ENCODE assay signal across 18 cellular contexts in the genomic region with DNA sequence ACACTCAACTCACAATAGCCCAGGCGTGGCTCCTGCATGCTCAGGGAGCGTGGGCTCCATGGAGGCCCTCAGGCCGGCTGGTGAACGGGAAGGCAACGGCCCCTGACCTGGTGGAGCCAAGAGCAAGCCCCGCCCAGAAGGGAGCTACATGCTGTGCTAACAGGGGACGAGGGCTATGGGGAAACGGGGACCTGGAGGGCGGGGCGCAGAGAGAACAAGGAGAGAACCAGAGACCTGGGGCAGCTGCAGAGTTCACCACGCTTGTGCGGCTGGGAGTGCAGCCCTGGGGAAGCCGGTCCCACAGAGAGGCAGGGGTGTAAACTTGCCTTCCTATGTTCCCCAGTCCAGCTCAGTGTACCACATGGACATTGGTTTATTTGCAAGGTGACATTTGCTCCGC.
A peak's percentile ranks its signal among the peaks of the same experiment; 100 is the strongest.
DNase-seq lines count a peak whose midpoint lies in the region; ATAC-seq, FAIRE-seq and TF ChIP-seq lines count a peak whose summit lies in the region.
"Had no signal": no experiment of that assay in that cellular context is flagged by ENCODE, and none has a peak within 500 bp of the region (broad histone marks: within the 10 kb centered on the region; RNA-seq: fewer than 3 reads in every experiment).

No MANE protein-coding gene starts in this region.

- no peak overlapping the region for H3K4me2 ChIP-seq in HepG2 (ENCODE audit: low read depth, low read length)

- H3K9me3 ChIP-seq in right lobe of liver (no peaks in the 10 kb centered on the region), HepG2 (ENCODE audit: low read length) (no peaks in the 10 kb centered on the region), aorta (ENCODE audit: control insufficient read depth, low read length) (no peaks in the 10 kb centered on the region), thyroid gland (no peaks in the 10 kb centered on the region)

- CTCF ChIA-PET in HepG2 (lab: Yijun Ruan, JAX; ENCODE audit: low intra/inter-chr PET ratio, low total read pairs) = no interaction called here

- H3K9ac ChIP-seq in HepG2 (ENCODE audit: insufficient read depth, low read depth, low read length) = no peak overlapping the region

- intact Hi-C loops in right lobe of liver (cut with DNase I) (no loop called here), HepG2 (cut with micrococcal nuclease; ENCODE audit: unreplicated experiment) (no loop called here), posterior vena cava (cut with DNase I) (no loop called here), aorta (cut with DNase I) (no loop called here), thyroid gland (cut with DNase I) (no loop called here)

- no peak for TF ChIP-seq RAD21 in HepG2 (CRISPR knock-in tag; IDR thresholded peaks at IDR 0.05)

- H3K79me2 ChIP-seq in HepG2 (ENCODE audit: insufficient read depth, low read length) = no peaks in the 10 kb centered on the region

- 56% methylated on average over 9 of the region's 14 CpGs for WGBS in right lobe of liver (ENCODE audit: insufficient coverage, low coverage, low lambda C conversion rate, missing lambda C conversion rate)
- 30% methylated on average over 9 of the region's 14 CpGs for WGBS in HepG2 (ENCODE audit: low lambda C conversion rate)
- WGBS in aorta, 2 donors = 61 to 64% methylated on average over 14 of the region's 14 CpGs
- 65% methylated on average over 14 of the region's 14 CpGs for WGBS in thyroid gland, 2 donors

- FAIRE-seq in HepG2 (lab: Jason Lieb, UNC) = no peak

- POLR2A ChIA-PET in HepG2 (lab: Yijun Ruan, JAX) = no interaction called here

- DNase-seq in right lobe of liver = peak; percentile 6 to 38 (median 35)
- no peak for DNase-seq in HepG2 (ENCODE audit: low spot score)
- peak; percentile 9 for DNase-seq in glutamatergic neuron
- peak; percentile 53 for DNase-seq in posterior vena cava (ENCODE audit: low spot score)
- peak; percentile 25 to 67 for DNase-seq in aorta
- no peak for DNase-seq in NCI-H82 (lab: John Stamatoyannopoulos, UW)
- no peak for DNase-seq in thyroid gland
- no peak for DNase-seq in NCI-H526 treated with DMSO at 0.1 percent for 48 hours (lab: John Stamatoyannopoulos, UW)
- DNase-seq: COR-L47, DMS153, EL, NCI-H187 treated with DMSO at 0.1 percent for 48 hours, NCI-H2171, NCI-H446, NCI-H774, SHP77 treated with DMSO at 0.1 percent for 48 hours had no signal

- no peak overlapping the region for H3K27ac Mint-ChIP-seq in glutamatergic neuron (ENCODE audit: unreplicated experiment)

- ATAC-seq in right lobe of liver (peak in 1 of 4 donors; percentile 8), HepG2 (no peak), aorta (ENCODE audit: low FRiP score) (no peak)
- ATAC-seq: HCT116 had no signal

- H3K27ac ChIP-seq in right lobe of liver (no peak overlapping the region), HepG2 (ENCODE audit: extremely low read length, insufficient read depth, low read length) (no peak overlapping the region), aorta (ENCODE audit: low read depth in 1 of 2, low read length in 2 of 2) (no peak overlapping the region), thyroid gland (no peak overlapping the region)
- H3K27ac ChIP-seq: Peyer's patch had no signal

- H4K20me1 ChIP-seq in HepG2 (ENCODE audit: insufficient read depth, low read length) = no peaks in the 10 kb centered on the region

- H3K36me3 Mint-ChIP-seq in glutamatergic neuron (ENCODE audit: unreplicated experiment) = peaks cover 9% of the 10 kb centered on the region

- H3K4me1 ChIP-seq in right lobe of liver (peaks cover 0 to 2% (median under 1%) of the 10 kb centered on the region in 4 donors), HepG2 (ENCODE audit: insufficient read depth, low read length) (no peaks in the 10 kb centered on the region), aorta (ENCODE audit: control insufficient read depth in 1 of 2, insufficient read depth in 2 of 2, low read length in 2 of 2) (no peaks in the 10 kb centered on the region), thyroid gland (no peaks in the 10 kb centered on the region)
- H3K4me1 ChIP-seq: Peyer's patch had no signal

- no peaks in the 10 kb centered on the region for H3K4me1 Mint-ChIP-seq in glutamatergic neuron (ENCODE audit: low read depth, unreplicated experiment)

- TF ChIP-seq POLR2A in right lobe of liver (IDR thresholded peaks at IDR 0.05) (no peak), HepG2 (IDR thresholded peaks at IDR 0.05; ENCODE audit: insufficient read depth in 1 of 2, low read depth in 2 of 2, low read length in 2 of 2) (no peak), thyroid gland (IDR thresholded peaks at IDR 0.05) (no peak)

- H3K9me3 Mint-ChIP-seq in glutamatergic neuron (ENCODE audit: unreplicated experiment) = no peaks in the 10 kb centered on the region

- no peak for TF ChIP-seq CTCF in right lobe of liver (IDR thresholded peaks at IDR 0.05)
- no peak for TF ChIP-seq CTCF in HepG2 (CRISPR knock-in tag; IDR thresholded peaks at IDR 0.05)
- no peak for TF ChIP-seq CTCF in glutamatergic neuron (IDR thresholded peaks at IDR 0.05; ENCODE audit: partially characterized antibody, unreplicated experiment)
- no peak for TF ChIP-seq CTCF in thyroid gland (IDR thresholded peaks at IDR 0.05)

- peaks cover 5% of the 10 kb centered on the region for H3K27me3 Mint-ChIP-seq in glutamatergic neuron (ENCODE audit: unreplicated experiment)

- H3K36me3 ChIP-seq in right lobe of liver = no peaks in the 10 kb centered on the region
- no peaks in the 10 kb centered on the region for H3K36me3 ChIP-seq in HepG2 (replicated peaks in 1 of 2; ENCODE audit: control insufficient read depth in 1 of 2, insufficient read depth in 2 of 2, low read length in 2 of 2)
- H3K36me3 ChIP-seq in aorta (ENCODE audit: control insufficient read depth in 1 of 2, insufficient read depth in 2 of 2, low read length in 1 of 2) = no peaks in the 10 kb centered on the region
- H3K36me3 ChIP-seq in thyroid gland = no peaks in the 10 kb centered on the region
- H3K36me3 ChIP-seq: Peyer's patch had no signal

- in situ Hi-C loops in HepG2 (cut with HindIII; ENCODE audit: extremely low pct_ligation_motif_present, low pct_unique_long_range_greater_than_20kb) = no loop called here

- H3K27me3 ChIP-seq in right lobe of liver = no peaks in the 10 kb centered on the region
- H3K27me3 ChIP-seq in HepG2 (ENCODE audit: control insufficient read depth in 1 of 2, insufficient read depth in 2 of 2, low read length in 2 of 2) = peaks cover 0 to under 1% of the 10 kb centered on the region in 2 experiments; a peak in 2 of 5 replicates
- no peaks in the 10 kb centered on the region for H3K27me3 ChIP-seq in aorta (ENCODE audit: control insufficient read depth in 1 of 2, insufficient read depth in 2 of 2, low read length in 1 of 2)
- no peaks in the 10 kb centered on the region for H3K27me3 ChIP-seq in thyroid gland
- H3K27me3 ChIP-seq: Peyer's patch had no signal

- H3K4me3 Mint-ChIP-seq in glutamatergic neuron (ENCODE audit: unreplicated experiment) = no peak overlapping the region

- H3K4me3 ChIP-seq in right lobe of liver (no peak overlapping the region), HepG2 (replicated peaks in 1 of 3; ENCODE audit: insufficient read depth in 1 of 3, low read depth in 2 of 3, low read length in 3 of 3) (no peak overlapping the region), aorta (ENCODE audit: low read length in 2 of 2) (no peak overlapping the region), thyroid gland (replicated peaks in 1 of 3) (no peak overlapping the region)
- H3K4me3 ChIP-seq: Peyer's patch had no signal

- TF ChIP-seq EP300 in HepG2 (IDR thresholded peaks at IDR 0.05; ENCODE audit: low read depth in 2 of 2, low read length in 2 of 2) (no peak), HepG2 (CRISPR knock-in tag; IDR thresholded peaks at IDR 0.05; ENCODE audit: borderline replicate concordance) (no peak)

- no TSS peak for BruUV-seq in HepG2 (replicated peaks; lab: Mats Ljungman, UMichigan)

- H2AFZ ChIP-seq in HepG2 (ENCODE audit: low read length) = no peak overlapping the region

TF ChIP-seq in HepG2, 621 proteins besides CTCF, POLR2A, EP300 and RAD21 (continues in another document):
- TF ChIP-seq PHF20 (CRISPR knock-in tag; IDR thresholded peaks at IDR 0.05) = no peak
- no peak for TF ChIP-seq SMC3 (IDR thresholded peaks at IDR 0.05; ENCODE audit: low read length)
- no peak for TF ChIP-seq ZNF17 (CRISPR knock-in tag; IDR thresholded peaks at IDR 0.05)
- TF ChIP-seq ZNF552 (CRISPR knock-in tag; IDR thresholded peaks at IDR 0.05; ENCODE audit: borderline replicate concordance) = no peak
- TF ChIP-seq ZBTB34 (CRISPR knock-in tag; IDR thresholded peaks at IDR 0.05) = no peak
- TF ChIP-seq DRAP1 (CRISPR knock-in tag; IDR thresholded peaks at IDR 0.05) = no peak
- TF ChIP-seq ZNF567 (CRISPR knock-in tag; IDR thresholded peaks at IDR 0.05; ENCODE audit: borderline replicate concordance) = no peak
- TF ChIP-seq SMYD3 (CRISPR knock-in tag; IDR thresholded peaks at IDR 0.05) = no peak
- no peak for TF ChIP-seq ZNF3 (CRISPR knock-in tag; IDR thresholded peaks at IDR 0.05)
- TF ChIP-seq ZFAT (CRISPR knock-in tag; conservative IDR thresholded peaks at IDR 0.05) = no peak
- TF ChIP-seq SRSF1 (optimal IDR thresholded peaks at IDR 0.05; ENCODE audit: low read depth, low read length) = no peak

Comparison
In these comparisons a context has a peak if more than half of its experiments do, and no peak if none do; other contexts are left out.
1. DNase-seq: peak in right lobe of liver (3 of 3), glutamatergic neuron (single experiment), posterior vena cava (single experiment) and aorta (2 of 2); none in HepG2 (single experiment), NCI-H82 (single experiment), thyroid gland (0 of 2) and NCI-H526 treated with DMSO at 0.1 percent for 48 hours (single experiment).